Comparison of ENCODE assay signal across 10 cellular contexts in genomic region chr21:42654913-42655796, GRCh38. TPM values are rescaled to one million over a fixed set of nuclear protein-coding genes. Genes with fewer than 3 reads are reported as not detected.
DNase-seq lines count a peak whose midpoint lies in the region; FAIRE-seq and TF ChIP-seq lines count a peak whose summit lies in the region.
"Had no signal": no experiment of that assay in that cellular context is flagged by ENCODE, and none has a peak within 500 bp of the region (broad histone marks: within the 10 kb centered on the region; RNA-seq: fewer than 3 reads in every experiment).

No MANE protein-coding gene starts in this region.

- no peaks in the 10 kb centered on the region for H3K27me3 ChIP-seq in HAP-1 (ENCODE audit: low read depth)
- H3K27me3 ChIP-seq in iPS DF 6.9 (ENCODE audit: control insufficient read depth, insufficient read depth, low read length): no peaks in the 10 kb centered on the region
- peaks cover 0 to 95% (median 21%) of the 10 kb centered on the region in 7 donors for H3K27me3 ChIP-seq in spleen (replicated peaks in 1 of 7)

- no CpG with 5 or more reads among the region's 18 CpGs for WGBS in iPS DF 6.9 (ENCODE audit: insufficient coverage, insufficient read length)
- WGBS in spleen, 5 donors: 44 to 61% (median 54%) methylated on average over 18 of the region's 18 CpGs

- no peak for FAIRE-seq in frontal cortex (lab: Jason Lieb, UNC)
- FAIRE-seq: GM12892 had no signal

- H3K4me1 ChIP-seq in HAP-1 (peaks cover 10% of the 10 kb centered on the region), iPS DF 6.9 (ENCODE audit: control insufficient read depth, insufficient read depth, low read length) (peaks cover 18% of the 10 kb centered on the region), spleen (peaks cover 21 to 79% (median 68%) of the 10 kb centered on the region in 6 donors)
- H3K4me1 ChIP-seq: foreskin keratinocyte had no signal

- H3K4me3 ChIP-seq in HAP-1 (peak overlapping the region; percentile 46), iPS DF 6.9 (ENCODE audit: low read length) (peak overlapping the region; percentile 52; the same call in 1 of the 2 replicates), spleen (peak overlapping the region; percentile 43 to 79 (median 55))

- H3K27ac ChIP-seq in VCaP (peak overlapping the region; percentile 100), iPS DF 6.9 (ENCODE audit: low read length) (no peak overlapping the region), spleen (peak overlapping the region in 3 of 8 donors; percentile 75 to 78 (median 77))
- H3K27ac ChIP-seq: foreskin keratinocyte had no signal

- no peaks in the 10 kb centered on the region for H3K9me3 ChIP-seq in HAP-1
- no peaks in the 10 kb centered on the region for H3K9me3 ChIP-seq in iPS DF 6.9 (ENCODE audit: control insufficient read depth, insufficient read depth, low read length)
- no peaks in the 10 kb centered on the region for H3K9me3 ChIP-seq in spleen

- DNase-seq in HAP-1 (ENCODE audit: low spot score in 2 of 2) (no peak), iPS DF 6.9 (ENCODE audit: low read depth, low spot score) (no peak), spleen (no peak), erythroblast (lab: John Stamatoyannopoulos, UW) (no peak), NCI-H2196 treated with DMSO at 0.1 percent for 48 hours (lab: John Stamatoyannopoulos, UW; ENCODE audit: unreplicated experiment) (no peak), frontal cortex (ENCODE audit: low spot score in 2 of 2) (no peak)
- DNase-seq: foreskin keratinocyte, NCI-H774 had no signal

- H3K36me3 ChIP-seq in HAP-1 (replicated peaks): no peaks in the 10 kb centered on the region
- H3K36me3 ChIP-seq in iPS DF 6.9 (ENCODE audit: control insufficient read depth, insufficient read depth, low read length): no peaks in the 10 kb centered on the region
- H3K36me3 ChIP-seq in spleen: no peaks in the 10 kb centered on the region

- intact Hi-C loops in spleen (cut with DNase I; ENCODE audit: low total_unique reads): loop anchor here (5.0 kb wide), 1 partner anchor 162 kb away; no protein-coding TSS in a partner anchor

- TF ChIP-seq CTCF in VCaP (conservative IDR thresholded peaks at IDR 0.05) (no peak), spleen (IDR thresholded peaks at IDR 0.05 in 8 of 11, conservative IDR thresholded peaks at IDR 0.05 in 3 of 11) (no peak)

- in situ Hi-C loops in HAP-1 (cut with MboI; ENCODE audit: low sequenced_read_pairs): no loop called here

- no peak for TF ChIP-seq POLR2A in spleen (IDR thresholded peaks at IDR 0.05)
- TF ChIP-seq POLR2A in erythroblast (IDR thresholded peaks at IDR 0.05; ENCODE audit: low read length): no peak

RNA-seq across cellular contexts. Expression of gene PDE9A, which starts 1.7 kb away (rescaled TPM):
- total RNA-seq in spleen (10 to 100 TPM; 15.1 to 45.5 (median 24.9) TPM), frontal cortex (13.0 TPM)
- 10 to 100 TPM in 2 of 3 donors, 1 to 10 TPM in 1; 7.9 to 33.5 (median 18.2) TPM for polyA plus RNA-seq in spleen
